In the genomic region with DNA sequence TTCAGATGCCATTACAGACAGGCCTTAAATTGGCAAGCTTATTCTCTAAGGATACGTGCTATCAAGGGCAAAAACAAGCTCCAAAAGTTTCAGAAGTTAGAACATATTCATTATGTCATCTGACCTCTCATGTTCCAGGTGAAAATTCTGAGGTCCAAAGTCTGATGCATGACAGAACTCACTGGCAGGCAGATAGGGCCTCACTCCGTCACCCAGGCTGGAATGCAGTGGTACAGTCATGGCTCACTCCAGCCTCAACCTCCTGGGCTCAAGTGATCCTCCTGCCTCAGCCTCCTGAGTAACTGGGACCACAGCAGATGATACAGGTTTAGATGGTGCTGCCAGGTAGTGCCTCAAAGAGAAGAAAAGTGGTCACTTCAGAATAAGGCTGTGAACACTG, we compare ENCODE assay signal across 15 cellular contexts.
"Had no signal": no experiment of that assay in that cellular context is flagged by ENCODE, and none has a peak within 500 bp of the region (broad histone marks: within the 10 kb centered on the region; RNA-seq: fewer than 3 reads in every experiment).

No MANE protein-coding gene starts in this region.

- H3K27me3 ChIP-seq: gastrocnemius medialis, heart left ventricle, neutrophil had no signal

- H3K9me3 Mint-ChIP-seq: activated CD4-positive, alpha-beta T cell treated with anti-CD3 and anti-CD28 coated beads, Interleukin-2, amount 10 ng/mL, durations not matched to agents 24 days and 14 days; naive thymus-derived CD8-positive, alpha-beta T cell; WTC11 had no signal

- H3K27ac Mint-ChIP-seq: WTC11 had no signal

- ATAC-seq: gastrocnemius medialis; heart left ventricle; left cardiac atrium; naive thymus-derived CD8-positive, alpha-beta T cell; WTC11 had no signal

- H3K9me3 ChIP-seq: gastrocnemius medialis, mucosa of descending colon, neutrophil, thoracic aorta had no signal

- H3K27ac ChIP-seq: heart left ventricle, neutrophil, thoracic aorta had no signal

- H3K4me3 Mint-ChIP-seq: activated CD4-positive, alpha-beta T cell treated with anti-CD3 and anti-CD28 coated beads, Interleukin-2, amount 10 ng/mL, durations not matched to agents 24 days and 14 days; naive thymus-derived CD8-positive, alpha-beta T cell; WTC11 had no signal

- H3K27me3 Mint-ChIP-seq: activated CD4-positive, alpha-beta T cell treated with anti-CD3 and anti-CD28 coated beads, Interleukin-2, amount 10 ng/mL, durations not matched to agents 24 days and 14 days; naive thymus-derived CD8-positive, alpha-beta T cell had no signal

- DNase-seq: activated CD4-positive, alpha-beta T cell treated with anti-CD3 and anti-CD28 coated beads, Interleukin-2, amount 10 ng/mL, durations not matched to agents 24 days and 14 days; activated naive CD4-positive, alpha-beta T cell treated with anti-CD3 and anti-CD28 coated beads, Interleukin-2, amount 50 U/mL, for 16 hours; amniotic stem cell; caudate nucleus; erythroblast; gastrocnemius medialis; heart left ventricle; left cardiac atrium; mucosa of descending colon; stimulated activated CD4-positive, alpha-beta T cell treated with anti-CD3 and anti-CD28 coated beads, Interleukin-4, amount 100 ng/mL, for 24 hours; stimulated activated CD8-positive, alpha-beta memory T cell treated with anti-CD3 and anti-CD28 coated beads, Interleukin-4, amount 100 ng/mL, for 48 hours had no signal

- H3K4me1 ChIP-seq: gastrocnemius medialis had no signal

- H3K4me3 ChIP-seq: gastrocnemius medialis, heart left ventricle, mucosa of descending colon, thoracic aorta had no signal
